In the genomic region with DNA sequence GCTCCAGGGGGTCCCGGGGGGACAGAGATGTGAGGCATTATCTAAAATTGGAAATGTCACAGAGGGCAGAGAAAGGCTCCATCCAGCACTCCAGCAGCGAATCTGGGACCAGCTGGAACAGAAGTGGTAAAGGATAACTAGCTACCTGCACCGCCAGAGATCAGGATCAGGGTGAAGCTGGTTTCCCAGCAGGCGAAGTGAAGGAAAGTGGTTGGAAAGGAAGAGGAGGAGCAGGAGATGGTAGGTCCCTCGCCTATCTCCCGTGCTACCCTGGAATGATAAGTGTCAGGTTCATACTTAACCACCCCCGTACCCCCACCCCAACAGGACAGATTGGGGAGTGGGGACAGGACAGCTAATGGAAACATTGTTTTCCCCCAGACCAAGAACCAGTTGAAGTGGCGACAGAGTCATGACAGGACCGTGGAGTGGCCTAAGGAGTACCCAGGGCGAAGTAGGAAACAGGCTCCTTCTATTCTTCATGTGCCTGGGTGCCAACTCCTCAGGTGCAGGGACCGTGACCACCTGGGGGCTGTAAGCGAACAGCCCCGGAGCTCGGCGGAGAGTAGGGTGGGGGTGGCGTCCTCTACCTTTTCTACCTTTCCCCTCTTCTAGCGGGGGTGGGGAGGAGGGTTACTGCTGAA, we compare ENCODE assay signal across 8 cellular contexts. TPM values are rescaled to one million over a fixed set of nuclear protein-coding genes. Genes with fewer than 3 reads are reported as not detected.
DNase-seq lines count a peak whose midpoint lies in the region; ATAC-seq lines count a peak whose summit lies in the region.

No MANE protein-coding gene starts in this region.

- no peaks in the 10 kb centered on the region for H3K9me3 Mint-ChIP-seq in IgD-negative memory B cell

- H3K27me3 ChIP-seq in BLaER1 treated with 17β-estradiol and CSF1 and Interleukin-3, amounts not matched to agents 10 nM and 100 nM = no peaks in the 10 kb centered on the region
- no peaks in the 10 kb centered on the region for H3K27me3 ChIP-seq in muscle layer of colon (ENCODE audit: control insufficient read depth in 1 of 2, insufficient read depth in 2 of 2, low read length in 2 of 2)

- peak overlapping the region; percentile 78 to 92 (median 84) for H3K4me3 ChIP-seq in BLaER1 treated with 17β-estradiol and CSF1 and Interleukin-3, amounts not matched to agents 10 nM and 100 nM
- H3K4me3 ChIP-seq in muscle layer of colon (ENCODE audit: low read depth in 1 of 2, low read length in 2 of 2) = peak overlapping the region; percentile 90 to 95

- H3K27ac ChIP-seq in BLaER1 treated with 17β-estradiol and CSF1 and Interleukin-3, amounts not matched to agents 10 nM and 100 nM = peak overlapping the region; percentile 79 to 92 (median 83)
- peak overlapping the region; percentile 94 for H3K27ac ChIP-seq in cingulate gyrus (ENCODE audit: low read depth, low read length)
- peak overlapping the region; percentile 84 for H3K27ac ChIP-seq in muscle layer of colon (ENCODE audit: low read depth, low read length)

- peaks cover 46 to 66% (median 56%) of the 10 kb centered on the region in 10 experiments for H3K4me1 ChIP-seq in BLaER1 treated with 17β-estradiol and CSF1 and Interleukin-3, amounts not matched to agents 10 nM and 100 nM
- peaks cover 32% of the 10 kb centered on the region for H3K4me1 ChIP-seq in muscle layer of colon (ENCODE audit: insufficient read depth, low read length)

- peak overlapping the region; percentile 85 to 99 (median 98) for H3K4me2 ChIP-seq in BLaER1 treated with 17β-estradiol and CSF1 and Interleukin-3, amounts not matched to agents 10 nM and 100 nM

- peaks cover 2% of the 10 kb centered on the region for H3K36me3 Mint-ChIP-seq in IgD-negative memory B cell

- peaks cover 26 to 44% (median 37%) of the 10 kb centered on the region in 3 donors for H3K4me1 Mint-ChIP-seq in IgD-negative memory B cell

- no peak for DNase-seq in cerebellum (ENCODE audit: low spot score)
- DNase-seq in NCI-H2081 treated with DMSO at 0.1 percent for 48 hours (lab: John Stamatoyannopoulos, UW) = no peak
- DNase-seq in stimulated activated CD4-positive, alpha-beta T cell treated with anti-CD3 and anti-CD28 coated beads, Interleukin-2, amount 100 ng/mL, for 48 hours = no peak

- peaks cover 41 to 46% (median 45%) of the 10 kb centered on the region in 11 experiments for H3K36me3 ChIP-seq in BLaER1 treated with 17β-estradiol and CSF1 and Interleukin-3, amounts not matched to agents 10 nM and 100 nM
- H3K36me3 ChIP-seq in muscle layer of colon (ENCODE audit: insufficient read depth, low read length) = peaks cover 35% of the 10 kb centered on the region

- H3K4me3 Mint-ChIP-seq in IgD-negative memory B cell = peak overlapping the region; percentile 92 to 100 (median 98)

- H4K20me1 ChIP-seq in BLaER1 treated with 17β-estradiol and CSF1 and Interleukin-3, amounts not matched to agents 10 nM and 100 nM = peaks cover 0 to 7% (median 0%) of the 10 kb centered on the region in 11 experiments; a peak in 3 of 22 replicates

- no peaks in the 10 kb centered on the region for H3K9me3 ChIP-seq in BLaER1 treated with 17β-estradiol and CSF1 and Interleukin-3, amounts not matched to agents 10 nM and 100 nM (replicated peaks in 1 of 11)
- H3K9me3 ChIP-seq in muscle layer of colon (ENCODE audit: low read length) = no peaks in the 10 kb centered on the region

- no peaks in the 10 kb centered on the region for H3K27me3 Mint-ChIP-seq in IgD-negative memory B cell

- peak overlapping the region; percentile 81 to 94 (median 86) for H3K9ac ChIP-seq in BLaER1 treated with 17β-estradiol and CSF1 and Interleukin-3, amounts not matched to agents 10 nM and 100 nM
- H3K9ac ChIP-seq in muscle layer of colon (ENCODE audit: low read length) = peak overlapping the region; percentile 74

- ATAC-seq in GM19023 (IDR thresholded peaks at IDR 0.05; ENCODE audit: unreplicated experiment) = no peak

- H3K27ac Mint-ChIP-seq in IgD-negative memory B cell = peak overlapping the region; percentile 85 to 100 (median 99)

RNA-seq across cellular contexts. Expression of a gene that starts 0.7 kb away (rescaled TPM):
- polyA plus RNA-seq in IgD-negative memory B cell = 44.2 TPM
- total RNA-seq in cerebellum = 16.8 TPM

RNA-seq across cellular contexts. Expression of a gene that starts 10.4 kb away (rescaled TPM):
- polyA plus RNA-seq in IgD-negative memory B cell = 13.4 TPM
- total RNA-seq in cerebellum = 25.5 TPM

RNA-seq across cellular contexts. Expression of a gene that starts 17.3 kb away (rescaled TPM):
- polyA plus RNA-seq in IgD-negative memory B cell = 30.1 TPM
- total RNA-seq in cerebellum = 15.5 TPM

RNA-seq across cellular contexts. Expression of a gene that starts 22.3 kb away (rescaled TPM):
- polyA plus RNA-seq in IgD-negative memory B cell = not detected
- total RNA-seq in cerebellum = 2.0 TPM

RNA-seq across cellular contexts. Expression of a gene that starts 22.8 kb away (rescaled TPM):
- 122 TPM for polyA plus RNA-seq in IgD-negative memory B cell
- 55.3 TPM for total RNA-seq in cerebellum
